In the genomic region with DNA sequence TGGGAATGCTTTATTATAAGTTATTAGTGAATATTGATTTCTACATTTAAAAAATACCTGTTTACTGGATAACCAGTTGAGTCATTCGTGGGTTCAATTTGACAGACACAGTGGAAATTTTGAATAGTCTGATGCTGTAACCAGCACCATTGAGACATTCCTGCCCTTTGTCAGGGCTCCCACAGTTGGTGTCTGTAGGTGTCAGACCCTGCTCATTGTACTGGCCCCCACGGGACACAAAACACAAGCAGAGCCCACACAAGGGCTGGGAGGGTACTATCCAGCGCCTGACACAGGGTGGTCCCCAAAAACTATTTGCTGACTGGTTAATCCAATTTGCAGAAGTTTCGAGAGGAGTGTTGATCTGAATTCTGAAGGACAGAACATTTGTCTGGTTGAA, we compare ENCODE assay signal across 20 cellular contexts.
"Had no signal": no experiment of that assay in that cellular context is flagged by ENCODE, and none has a peak within 500 bp of the region (broad histone marks: within the 10 kb centered on the region; RNA-seq: fewer than 3 reads in every experiment).

No MANE protein-coding gene starts in this region.

- H3K27ac ChIP-seq: colonic mucosa, esophagus squamous epithelium, gastroesophageal sphincter, heart left ventricle, lower lobe of right lung, tibial artery, WERI-Rb-1 had no signal

- H3K27ac Mint-ChIP-seq: naive B cell; progenitor cell of endocrine pancreas; stimulated activated naive CD8-positive, alpha-beta T cell treated with anti-CD3 and anti-CD28 coated beads, Interleukin-15, Interleukin-2, amounts not matched to agents 100 ng/mL and 50 ng/mL, for 24 hours; T-cell; T-helper 2 cell treated with Interferon-gamma antibody and Interleukin-4, amounts not matched to agents 5 μg/mL and 100 μg/mL, for 36 hours had no signal

- DNase-seq: activated CD4-positive, alpha-beta T cell treated with anti-CD3 and anti-CD28 coated beads, Interleukin-2, amount 50 U/mL, for 1 hour; activated CD4-positive, CD25-positive, alpha-beta regulatory T cell treated with anti-CD3 and anti-CD28 coated beads, Interleukin-2, amount 50 U/mL, for 72 hours; activated T-cell treated with anti-CD3 and anti-CD28 coated beads, Interleukin-2, amount 50 U/mL, for 1 hour; colonic mucosa; effector memory CD8-positive, alpha-beta T cell; esophagus squamous epithelium; heart left ventricle; lower lobe of right lung; naive B cell; stimulated activated CD4-positive, alpha-beta T cell treated with anti-CD3 and anti-CD28 coated beads, Interleukin-4, amount 100 ng/mL, for 1 hour; T-cell; tibial artery; WERI-Rb-1 had no signal

- H3K36me3 ChIP-seq: colonic mucosa, esophagus squamous epithelium, gastroesophageal sphincter, heart left ventricle, lower lobe of right lung, tibial artery, WERI-Rb-1 had no signal

- H3K4me1 ChIP-seq: colonic mucosa, lower lobe of right lung had no signal

- ATAC-seq: effector memory CD8-positive, alpha-beta T cell; gastroesophageal sphincter; heart left ventricle; lower lobe of right lung; T-cell had no signal

- H3K4me1 Mint-ChIP-seq: T-cell had no signal

- H3K36me3 Mint-ChIP-seq: activated naive CD4-positive, alpha-beta T cell treated with anti-CD3 and anti-CD28 coated beads, Interleukin-2, amount 50 U/mL, for 72 hours; naive B cell; T-cell had no signal

- H3K4me3 Mint-ChIP-seq: effector memory CD8-positive, alpha-beta T cell; naive B cell; neural crest cell; stimulated activated naive CD8-positive, alpha-beta T cell treated with anti-CD3 and anti-CD28 coated beads, Interleukin-15, Interleukin-2, amounts not matched to agents 100 ng/mL and 50 ng/mL, for 24 hours; T-cell; T-helper 2 cell treated with Interferon-gamma antibody and Interleukin-4, amounts not matched to agents 5 μg/mL and 100 μg/mL, for 36 hours had no signal

- H3K4me3 ChIP-seq: colonic mucosa, esophagus squamous epithelium, gastroesophageal sphincter, heart left ventricle, lower lobe of right lung, tibial artery had no signal

- H3K9me3 ChIP-seq: colonic mucosa, esophagus squamous epithelium, gastroesophageal sphincter, heart left ventricle, lower lobe of right lung, tibial artery had no signal

- H3K9me3 Mint-ChIP-seq: activated naive CD4-positive, alpha-beta T cell treated with anti-CD3 and anti-CD28 coated beads, Interleukin-2, amount 50 U/mL, for 72 hours; effector memory CD8-positive, alpha-beta T cell; naive B cell; neural crest cell; stimulated activated naive CD8-positive, alpha-beta T cell treated with anti-CD3 and anti-CD28 coated beads, Interleukin-15, Interleukin-2, amounts not matched to agents 100 ng/mL and 50 ng/mL, for 24 hours; T-cell; T-helper 2 cell treated with Interferon-gamma antibody and Interleukin-4, amounts not matched to agents 5 μg/mL and 100 μg/mL, for 36 hours had no signal

- H3K27me3 ChIP-seq: colonic mucosa, dorsolateral prefrontal cortex, esophagus squamous epithelium, gastroesophageal sphincter, heart left ventricle, tibial artery had no signal
